8 cellular contexts compared by ENCODE assay signal in genomic region chr10:125719173-125720001, GRCh38. TPM values are rescaled to one million over a fixed set of nuclear protein-coding genes. Genes with fewer than 3 reads are reported as not detected.
DNase-seq lines count a peak whose midpoint lies in the region; ATAC-seq and TF ChIP-seq lines count a peak whose summit lies in the region.

EDRF1 (plus strand) TSS chr10:125719709; CDS start chr10:125719808, 99 bp downstream.

- H3K27me3 Mint-ChIP-seq in chondrocyte (ENCODE audit: low read depth): no peaks in the 10 kb centered on the region

- H3K27ac Mint-ChIP-seq in chondrocyte (ENCODE audit: unreplicated experiment): peak within 1 kb of the TSS; percentile 100

- H3K4me3 ChIP-seq in kidney epithelial cell (ENCODE audit: low read depth, low read length): peak within 1 kb of the TSS; percentile 79

- ATAC-seq in HG03439 (IDR thresholded peaks at IDR 0.05; ENCODE audit: unreplicated experiment): peak; percentile 96

- H3K27me3 ChIP-seq in kidney epithelial cell (ENCODE audit: control insufficient read depth, insufficient read depth, low read length): no peaks in the 10 kb centered on the region

- H3K4me1 Mint-ChIP-seq in chondrocyte (ENCODE audit: low read depth): peaks cover 25% of the 10 kb centered on the region

- no peaks in the 10 kb centered on the region for H3K36me3 ChIP-seq in kidney epithelial cell (ENCODE audit: control insufficient read depth, insufficient read depth, low read length)

- peaks cover 10% of the 10 kb centered on the region for H3K36me3 Mint-ChIP-seq in chondrocyte (ENCODE audit: low read depth)

- peak; percentile 96 to 97 for DNase-seq in AML-193 (lab: John Stamatoyannopoulos, UW)
- peak; percentile 99 for DNase-seq in NCI-H510A treated with DMSO at 0.1 percent for 48 hours (lab: John Stamatoyannopoulos, UW)
- DNase-seq in activated CD4-positive, alpha-beta T cell treated with anti-CD3 and anti-CD28 coated beads for 24 hours (ENCODE audit: low read depth in 2 of 2): peak; percentile 97 to 98
- DNase-seq in chondrocyte (ENCODE audit: low spot score): peak; percentile 99
- DNase-seq in kidney epithelial cell (ENCODE audit: low read depth): peak; percentile 83
- DNase-seq in stimulated activated CD4-positive, alpha-beta T cell treated with anti-CD3 and anti-CD28 coated beads, Interleukin-15, amount 100 ng/mL, for 48 hours (ENCODE audit: low read depth in 2 of 2): peak; percentile 97 to 98

- TF ChIP-seq CTCF in chondrocyte (IDR thresholded peaks at IDR 0.05): no peak
- no peak for TF ChIP-seq CTCF in kidney epithelial cell (IDR thresholded peaks at IDR 0.05; ENCODE audit: insufficient read depth, low read length, poor library complexity, severe bottlenecking)

- peak; percentile 97 for TF ChIP-seq POLR2A in GM19193 (IDR thresholded peaks at IDR 0.05; ENCODE audit: extremely low read depth, insufficient read depth, insufficient read length)

- peaks cover 2% of the 10 kb centered on the region for H3K9me3 Mint-ChIP-seq in chondrocyte (ENCODE audit: low read depth)

- H3K4me3 Mint-ChIP-seq in chondrocyte (ENCODE audit: unreplicated experiment): peak within 1 kb of the TSS; percentile 97

RNA-seq across cellular contexts. Expression of gene EDRF1, which starts in this region (rescaled TPM):
- total RNA-seq in chondrocyte (14.5 to 21.8 TPM (median 14.8 TPM) in 3 replicates), kidney epithelial cell (11.8 and 15.2 TPM in 2 replicates)

Comparison
In these comparisons a context has a peak if more than half of its experiments do, and no peak if none do; other contexts are left out.
1. Peak in every context shown above with its lines: DNase-seq, ATAC-seq and H3K4me3 ChIP-seq.